8 cellular contexts compared by ENCODE assay signal in the genomic region with DNA sequence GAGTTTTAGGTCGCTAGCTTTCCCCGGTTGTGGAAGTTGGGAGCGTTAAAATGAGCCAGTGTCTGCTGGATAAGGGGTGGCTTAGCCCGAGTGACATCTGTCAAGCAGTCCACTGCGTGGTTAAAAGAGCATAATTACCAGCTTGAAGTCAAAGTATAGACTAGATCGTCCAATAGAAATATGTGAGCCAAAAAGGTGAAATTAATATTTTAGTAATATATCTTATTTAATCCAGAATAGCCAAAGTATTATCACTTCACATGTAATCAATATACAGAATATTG. TPM values are rescaled to one million over a fixed set of nuclear protein-coding genes. Genes with fewer than 3 reads are reported as not detected.
A peak's percentile ranks its signal among the peaks of the same experiment; 100 is the strongest.
DNase-seq lines count a peak whose midpoint lies in the region; ATAC-seq, FAIRE-seq and TF ChIP-seq lines count a peak whose summit lies in the region.

No MANE protein-coding gene starts in this region.

- no peak for TF ChIP-seq CTCF in K562 (IDR thresholded peaks at IDR 0.05 in 2 of 3, conservative IDR thresholded peaks at IDR 0.05 in 1 of 3; ENCODE audit: insufficient read depth in 2 of 3, low read depth in 1 of 3, low read length in 3 of 3)

- no peak for ATAC-seq in CD4-positive, CD25-positive, alpha-beta regulatory T cell (ENCODE audit: low read depth in 2 of 2)
- ATAC-seq in HG03066 (IDR thresholded peaks at IDR 0.05; ENCODE audit: low read depth, unreplicated experiment) (peak; percentile 7), K562 (peak; percentile 68), GM18858 (IDR thresholded peaks at IDR 0.05; ENCODE audit: unreplicated experiment) (no peak)

- H4K91ac ChIP-seq in mesenchymal stem cell (ENCODE audit: low read length), result no peak overlapping the region

- H3K9me1 ChIP-seq in K562 (ENCODE audit: control insufficient read depth, insufficient read depth, low read length), result no peaks in the 10 kb centered on the region

- no peak overlapping the region for H2AK5ac ChIP-seq in mesenchymal stem cell (ENCODE audit: low read length, severe bottlenecking)

- POLR2A ChIA-PET in K562 (lab: Yijun Ruan, JAX), result interaction anchor here (0.7 to 1.5 kb wide), 2 partner anchors 9 to 11 kb away, joined by 3 read pairs; no protein-coding TSS in a partner anchor

- H2BK15ac ChIP-seq in mesenchymal stem cell (ENCODE audit: low read depth, poor library complexity, severe bottlenecking), result no peak overlapping the region

- no peaks in the 10 kb centered on the region for H4K20me1 ChIP-seq in K562 (replicated peaks; ENCODE audit: control insufficient read depth, insufficient read depth, low read length)

- H3K9ac ChIP-seq in K562 (ENCODE audit: insufficient read depth in 1 of 2, low read depth in 2 of 2, low read length in 2 of 2) (peak overlapping the region; percentile 75 to 91; a peak in 3 of 4 replicates), mesenchymal stem cell (ENCODE audit: low read length) (peak overlapping the region; percentile 97)

- in situ Hi-C loops in K562 (cut with MboI), result no loop called here

- no peak overlapping the region for H4K8ac ChIP-seq in mesenchymal stem cell (ENCODE audit: low read length)

- TF ChIP-seq RAD21 in K562 (CRISPR knock-in tag; conservative IDR thresholded peaks at IDR 0.05 in 1 of 2, IDR thresholded peaks at IDR 0.05 in 1 of 2), result no peak

- H2BK12ac ChIP-seq in mesenchymal stem cell (ENCODE audit: low read length in 2 of 2), result no peak overlapping the region

- H3K79me1 ChIP-seq in mesenchymal stem cell (replicated peaks; ENCODE audit: low read length, poor library complexity, severe bottlenecking), result peaks cover 13% of the 10 kb centered on the region

- no peaks in the 10 kb centered on the region for H3K27me3 ChIP-seq in CD4-positive, CD25-positive, alpha-beta regulatory T cell (ENCODE audit: control insufficient read depth, insufficient read depth, low read length)
- H3K27me3 ChIP-seq in K562 (ENCODE audit: control insufficient read depth in 2 of 2, insufficient read depth in 2 of 2, low read length in 2 of 2) (no peaks in the 10 kb centered on the region), mesenchymal stem cell (ENCODE audit: control insufficient read depth in 1 of 2, insufficient read depth in 1 of 2, low read length in 2 of 2) (no peaks in the 10 kb centered on the region)

- H3K4me3 ChIP-seq in CD4-positive, CD25-positive, alpha-beta regulatory T cell (ENCODE audit: low read depth, low read length), result peak overlapping the region; percentile 92
- H3K4me3 ChIP-seq in K562 (peak overlapping the region; percentile 70), mesenchymal stem cell (ENCODE audit: insufficient read depth in 1 of 2, low read depth in 1 of 2, low read length in 2 of 2) (peak overlapping the region in 1 of 2 experiments; percentile 93)

- H3K9me3 Mint-ChIP-seq in CD4-positive, CD25-positive, alpha-beta regulatory T cell, result peaks cover 0 to 1% (median 0%) of the 10 kb centered on the region in 7 donors

- no peaks in the 10 kb centered on the region for H3K27me3 Mint-ChIP-seq in CD4-positive, CD25-positive, alpha-beta regulatory T cell

- H3K14ac ChIP-seq in mesenchymal stem cell (ENCODE audit: low read length in 2 of 2), result no peak overlapping the region

- no peak overlapping the region for H2BK5ac ChIP-seq in mesenchymal stem cell (ENCODE audit: low read depth, low read length, poor library complexity, severe bottlenecking)

- peaks cover 10 to 42% (median 16%) of the 10 kb centered on the region in 4 donors for H3K4me1 Mint-ChIP-seq in CD4-positive, CD25-positive, alpha-beta regulatory T cell

- TF ChIP-seq POLR2A in K562 (conservative IDR thresholded peaks at IDR 0.05), result no peak

- peak overlapping the region; percentile 80 to 97 (median 95) for H3K4me3 Mint-ChIP-seq in CD4-positive, CD25-positive, alpha-beta regulatory T cell

- H3K4me2 ChIP-seq in K562 (ENCODE audit: insufficient read depth, low read length), result peak overlapping the region; percentile 83
- peak overlapping the region; percentile 98 for H3K4me2 ChIP-seq in mesenchymal stem cell (ENCODE audit: low read length, poor library complexity, severe bottlenecking)

- no peaks in the 10 kb centered on the region for H3K9me3 ChIP-seq in CD4-positive, CD25-positive, alpha-beta regulatory T cell (ENCODE audit: control insufficient read depth in 2 of 2, low read length in 2 of 2)
- no peaks in the 10 kb centered on the region for H3K9me3 ChIP-seq in K562 (replicated peaks; ENCODE audit: control insufficient read depth, insufficient read depth, low read depth, low read length)
- H3K9me3 ChIP-seq in mesenchymal stem cell (ENCODE audit: control insufficient read depth, low read length), result no peaks in the 10 kb centered on the region

- BruUV-seq in K562 (replicated peaks; lab: Mats Ljungman, UMichigan), result no TSS peak

- no peak overlapping the region for H3K23ac ChIP-seq in mesenchymal stem cell (ENCODE audit: low read length in 2 of 2)

- no peaks in the 10 kb centered on the region for H3K36me3 ChIP-seq in CD4-positive, CD25-positive, alpha-beta regulatory T cell (ENCODE audit: control insufficient read depth, insufficient read depth, low read length)
- H3K36me3 ChIP-seq in K562 (ENCODE audit: control insufficient read depth, insufficient read depth, low read length) (no peaks in the 10 kb centered on the region), mesenchymal stem cell (ENCODE audit: control insufficient read depth in 1 of 2, insufficient read depth in 2 of 2, low read depth in 1 of 2, low read length in 2 of 2) (peaks cover 0 to 3% of the 10 kb centered on the region in 2 experiments)

- H3K79me2 ChIP-seq in K562 (ENCODE audit: control insufficient read depth, insufficient read depth, low read length), result peaks cover 2% of the 10 kb centered on the region; the same call in 1 of the 3 replicates

- intact Hi-C loops in K562 (cut with micrococcal nuclease), result loop anchor here (10.0 kb wide), 1 partner anchor 771 kb away; no protein-coding TSS in a partner anchor

- peak overlapping the region; percentile 88 for H2AFZ ChIP-seq in K562 (ENCODE audit: low read depth, low read length)
- H2AFZ ChIP-seq in mesenchymal stem cell (ENCODE audit: low read depth, low read length), result no peak overlapping the region

- H3K36me3 Mint-ChIP-seq in CD4-positive, CD25-positive, alpha-beta regulatory T cell, result peaks cover 3% of the 10 kb centered on the region

- peak overlapping the region in 1 of 2 experiments; percentile 16 for H3K18ac ChIP-seq in mesenchymal stem cell (ENCODE audit: low read depth in 1 of 2, low read length in 2 of 2)

- peaks cover 10% of the 10 kb centered on the region for H3K4me1 ChIP-seq in CD4-positive, CD25-positive, alpha-beta regulatory T cell (ENCODE audit: control insufficient read depth, insufficient read depth, low read length, poor library complexity, severe bottlenecking)
- peaks cover 0 to 4% of the 10 kb centered on the region in 2 experiments; a peak in 1 of 5 replicates for H3K4me1 ChIP-seq in K562 (replicated peaks in 1 of 2; ENCODE audit: control insufficient read depth in 2 of 2, insufficient read depth in 2 of 2, low read length in 2 of 2)
- no peaks in the 10 kb centered on the region for H3K4me1 ChIP-seq in mesenchymal stem cell (ENCODE audit: control insufficient read depth, insufficient read depth, low read depth, low read length)

- DNase-seq in CD4-positive, CD25-positive, alpha-beta regulatory T cell, result no peak
- peak in 1 of 4 experiments; percentile 16 for DNase-seq in K562 (ENCODE audit: extremely low read depth in 1 of 4, low spot score in 3 of 4)
- DNase-seq in mesenchymal stem cell, result no peak
- no peak for DNase-seq in NCI-H345 (lab: John Stamatoyannopoulos, UW)
- no peak for DNase-seq in NCI-H446 (lab: John Stamatoyannopoulos, UW)
- no peak for DNase-seq in stimulated activated naive CD4-positive, alpha-beta T cell (lab: John Stamatoyannopoulos, UW)

- no peak for TF ChIP-seq EP300 in K562 (IDR thresholded peaks at IDR 0.05; ENCODE audit: low read length)

- WGBS in K562 (ENCODE audit: insufficient coverage, low coverage, missing lambda C conversion rate), result 0% methylated on average over 6 of the region's 6 CpGs
- WGBS in mesenchymal stem cell, result 12% methylated on average over 5 of the region's 6 CpGs

- no peak overlapping the region for H3K27ac ChIP-seq in CD4-positive, CD25-positive, alpha-beta regulatory T cell (ENCODE audit: insufficient read depth, low read length, poor library complexity, severe bottlenecking)
- H3K27ac ChIP-seq in K562 (ENCODE audit: extremely low read depth, low read depth, low read length) (no peak overlapping the region; the same call in 2 of the 3 replicates), mesenchymal stem cell (ENCODE audit: low read length, poor library complexity, severe bottlenecking) (no peak overlapping the region)

- CTCF ChIA-PET in K562 (lab: Yijun Ruan, JAX; ENCODE audit: low intra/inter-chr PET ratio), result no interaction called here

- no peak overlapping the region for H2BK120ac ChIP-seq in mesenchymal stem cell (ENCODE audit: low read depth, low read length)

- no peak overlapping the region for H3K4ac ChIP-seq in mesenchymal stem cell (ENCODE audit: low read depth in 1 of 2, low read length in 2 of 2)

- peak overlapping the region; percentile 43 to 91 (median 88) for H3K27ac Mint-ChIP-seq in CD4-positive, CD25-positive, alpha-beta regulatory T cell

- FAIRE-seq in K562 (lab: Jason Lieb, UNC), result no peak

RNA-seq across cellular contexts. Expression of gene COMMD1, which starts 0.7 kb away (rescaled TPM):
- 21.4 TPM for total RNA-seq in CD4-positive, CD25-positive, alpha-beta regulatory T cell
- polyA plus RNA-seq in CD4-positive, CD25-positive, alpha-beta regulatory T cell, result 10 to 100 TPM; 44.0 to 79.2 (median 62.4) TPM
- 14.1 and 18.1 TPM in 2 replicates for total RNA-seq in K562 (2011; cell fraction: chromatin; rRNA removed; ENCODE audit: low replicate concordance)
- total RNA-seq in K562 (2011; cell fraction: nucleolus; rRNA removed), result 8.0 and 10.3 TPM in 2 replicates
- 8.6 and 13.4 TPM in 2 replicates for total RNA-seq in K562 (2011; cell fraction: nucleoplasm; rRNA removed)
- total RNA-seq in K562 (2014; rRNA removed) (14.4 and 15.4 TPM in 2 replicates), K562 (2014; rRNA removed; fragmentation: Illumina TruSeq; extraction: Trizol) (21.4 and 23.6 TPM in 2 replicates), K562 (2015; rRNA removed; fragmentation: Illumina TruSeq; extraction: Trizol) (19.6 and 21.2 TPM in 2 replicates), K562 (2021) (16.9 and 18.2 TPM in 2 replicates)
- polyA plus RNA-seq in K562 (2011; rRNA removed) (31.3 and 35.6 TPM in 2 replicates), K562 (2014; fragmentation: Illumina TruSeq; extraction: Trizol) (21.4 and 21.7 TPM in 2 replicates), K562 (2014; fragmentation: Nextera tagmentation; extraction: Ambion mirVana) (10 to 100 TPM; 56.6 to 77.0 TPM), K562 (2014; rRNA removed) (17.3 and 22.7 TPM in 2 replicates)
- polyA plus RNA-seq in K562 (2011; cell fraction: cytosol; rRNA removed), result 16.0 and 21.1 TPM in 2 replicates
- polyA plus RNA-seq in K562 (2011; cell fraction: nucleus; rRNA removed), result 9.4 and 10.7 TPM in 2 replicates
- 35.7 and 84.8 TPM in 2 replicates for polyA plus RNA-seq in K562 (2012)
- 10.6 and 14.1 TPM in 2 replicates for polyA minus RNA-seq in K562 (2011; rRNA and poly(A)+ RNA removed)
- polyA minus RNA-seq in K562 (2011; cell fraction: cytosol; rRNA and poly(A)+ RNA removed), result 4.1 and 7.3 TPM in 2 replicates
- polyA minus RNA-seq in K562 (2011; cell fraction: nucleus; rRNA and poly(A)+ RNA removed), result 2.8 and 6.6 TPM in 2 replicates
- 55.4 TPM for polyA plus RNA-seq in mesenchymal stem cell (2013, experiment 1 of 2)
- 56.8 TPM for polyA plus RNA-seq in mesenchymal stem cell (2013, experiment 2 of 2)

RNA-seq across cellular contexts. Expression of gene CCT4, which starts 17.7 kb away (rescaled TPM):
- 104 TPM for total RNA-seq in CD4-positive, CD25-positive, alpha-beta regulatory T cell
- 100 to 1,000 TPM; 127 to 151 (median 132) TPM for polyA plus RNA-seq in CD4-positive, CD25-positive, alpha-beta regulatory T cell
- total RNA-seq in K562 (2011; cell fraction: chromatin; rRNA removed; ENCODE audit: low replicate concordance), result 61.0 and 77.5 TPM in 2 replicates
- 53.8 and 58.2 TPM in 2 replicates for total RNA-seq in K562 (2011; cell fraction: nucleolus; rRNA removed)
- total RNA-seq in K562 (2011; cell fraction: nucleoplasm; rRNA removed), result 73.7 and 82.9 TPM in 2 replicates
- total RNA-seq in K562 (2014; rRNA removed) (247 and 314 TPM in 2 replicates), K562 (2014; rRNA removed; fragmentation: Illumina TruSeq; extraction: Trizol) (367 and 401 TPM in 2 replicates), K562 (2015; rRNA removed; fragmentation: Illumina TruSeq; extraction: Trizol) (334 and 336 TPM in 2 replicates), K562 (2021) (368 and 369 TPM in 2 replicates)
- polyA plus RNA-seq in K562 (2011; rRNA removed) (230 and 345 TPM in 2 replicates), K562 (2014; fragmentation: Illumina TruSeq; extraction: Trizol) (303 and 305 TPM in 2 replicates), K562 (2014; fragmentation: Nextera tagmentation; extraction: Ambion mirVana) (100 to 1,000 TPM; 101 to 157 TPM), K562 (2014; rRNA removed) (228 and 263 TPM in 2 replicates)
- 96.7 and 163 TPM in 2 replicates for polyA plus RNA-seq in K562 (2011; cell fraction: cytosol; rRNA removed)
- polyA plus RNA-seq in K562 (2011; cell fraction: nucleus; rRNA removed), result 72.5 and 101 TPM in 2 replicates
- 283 and 320 TPM in 2 replicates for polyA plus RNA-seq in K562 (2012)
- 268 and 284 TPM in 2 replicates for polyA minus RNA-seq in K562 (2011; rRNA and poly(A)+ RNA removed)
- polyA minus RNA-seq in K562 (2011; cell fraction: cytosol; rRNA and poly(A)+ RNA removed), result 186 and 192 TPM in 2 replicates
- polyA minus RNA-seq in K562 (2011; cell fraction: nucleus; rRNA and poly(A)+ RNA removed), result 34.2 and 51.4 TPM in 2 replicates
- 125 TPM for polyA plus RNA-seq in mesenchymal stem cell (2013, experiment 1 of 2)
- 136 TPM for polyA plus RNA-seq in mesenchymal stem cell (2013, experiment 2 of 2)

RNA-seq across cellular contexts. Expression of gene FAM161A, which starts 52.3 kb away (rescaled TPM):
- total RNA-seq in CD4-positive, CD25-positive, alpha-beta regulatory T cell, result 2.2 TPM
- 1 to 10 TPM in 3 of 4 donors, under 1 TPM in 1; 0.74 to 2.2 (median 1.8) TPM for polyA plus RNA-seq in CD4-positive, CD25-positive, alpha-beta regulatory T cell
- total RNA-seq in K562 (2011; cell fraction: chromatin; rRNA removed; ENCODE audit: low replicate concordance), result 0.53 and 2.1 TPM in 2 replicates
- 0.33 and 0.66 TPM in 2 replicates for total RNA-seq in K562 (2011; cell fraction: nucleolus; rRNA removed)
- 0.46 and 0.59 TPM in 2 replicates for total RNA-seq in K562 (2011; cell fraction: nucleoplasm; rRNA removed)
- total RNA-seq in K562 (2014; rRNA removed) (0.27 and 0.82 TPM in 2 replicates), K562 (2014; rRNA removed; fragmentation: Illumina TruSeq; extraction: Trizol) (1.4 and 1.6 TPM in 2 replicates), K562 (2015; rRNA removed; fragmentation: Illumina TruSeq; extraction: Trizol) (1.0 and 1.4 TPM in 2 replicates), K562 (2021) (0.72 and 0.80 TPM in 2 replicates)
- polyA plus RNA-seq in K562 (2011; rRNA removed) (0.35 and 0.45 TPM in 2 replicates), K562 (2014; fragmentation: Illumina TruSeq; extraction: Trizol) (1.00 and 1.0 TPM in 2 replicates), K562 (2014; fragmentation: Nextera tagmentation; extraction: Ambion mirVana) (under 1 TPM; 0.29 to 0.39 TPM), K562 (2014; rRNA removed) (0.63 and 1.3 TPM in 2 replicates)
- polyA plus RNA-seq in K562 (2011; cell fraction: cytosol; rRNA removed), result 0.04 and 0.15 TPM in 2 replicates
- 0.37 and 0.58 TPM in 2 replicates for polyA plus RNA-seq in K562 (2011; cell fraction: nucleus; rRNA removed)
- polyA plus RNA-seq in K562 (2012), result 0.40 and 0.57 TPM in 2 replicates
- polyA minus RNA-seq in K562 (2011; rRNA and poly(A)+ RNA removed), result 0.46 and 0.51 TPM in 2 replicates
- not detected in 2 replicates for polyA minus RNA-seq in K562 (2011; cell fraction: cytosol; rRNA and poly(A)+ RNA removed)
- 0.40 and 0.67 TPM in 2 replicates for polyA minus RNA-seq in K562 (2011; cell fraction: nucleus; rRNA and poly(A)+ RNA removed)
- polyA plus RNA-seq in mesenchymal stem cell (2013, experiment 1 of 2), result 3.6 TPM
- polyA plus RNA-seq in mesenchymal stem cell (2013, experiment 2 of 2), result 3.6 TPM

Comparison
In these comparisons a context has a peak if more than half of its experiments do, and no peak if none do; other contexts are left out.
1. ATAC-seq: peak in HG03066 (single experiment) and K562 (single experiment); none in CD4-positive, CD25-positive, alpha-beta regulatory T cell (0 of 2) and GM18858 (single experiment).